8 cellular contexts compared by ENCODE assay signal in the genomic region with DNA sequence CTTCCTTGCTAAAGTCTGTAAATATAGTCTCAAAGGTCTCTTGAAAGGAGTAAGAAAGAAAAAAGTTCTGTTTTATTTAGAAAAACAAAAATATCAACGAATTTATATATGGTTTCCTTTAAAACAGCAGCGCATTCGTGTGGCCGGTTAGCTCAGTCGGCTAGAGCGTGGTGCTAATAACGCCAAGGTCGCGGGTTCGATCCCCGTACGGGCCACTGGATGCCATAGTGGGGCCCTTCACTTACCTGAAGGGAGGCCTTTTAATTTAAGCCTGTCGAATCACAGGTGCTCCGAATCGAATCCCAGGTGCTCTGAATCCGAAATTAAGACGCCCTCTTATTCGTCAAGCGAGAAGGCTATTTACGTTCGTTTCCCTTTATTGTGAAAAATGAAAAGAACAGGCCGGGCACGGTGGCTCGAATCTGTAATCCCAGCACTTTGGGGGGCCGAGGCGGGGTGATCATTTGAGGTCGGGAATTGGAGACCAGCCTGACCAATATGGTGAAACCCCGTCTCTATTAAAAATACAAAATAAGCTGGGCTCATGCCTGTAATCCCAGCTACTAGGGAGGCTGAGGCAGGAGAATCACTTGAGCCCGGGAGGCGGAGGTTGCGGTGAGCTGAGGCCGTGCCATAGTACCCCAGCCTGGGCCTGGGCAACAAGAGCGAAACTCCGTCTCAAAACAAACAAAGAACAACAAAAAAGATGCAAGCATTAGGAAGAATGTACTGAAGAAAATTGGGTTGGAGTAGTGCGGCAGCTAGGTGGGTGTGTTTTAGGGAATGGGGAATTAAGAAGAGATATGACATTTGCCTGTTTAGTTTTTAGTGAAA.
A peak's percentile ranks its signal among the peaks of the same experiment; 100 is the strongest.
DNase-seq lines count a peak whose midpoint lies in the region; ATAC-seq and TF ChIP-seq lines count a peak whose summit lies in the region.

No MANE protein-coding gene starts in this region.

- peaks cover 53% of the 10 kb centered on the region for H3F3A ChIP-seq in PC-9 (ENCODE audit: insufficient read depth, low read depth)

- H3K27me3 ChIP-seq in PC-9 (ENCODE audit: insufficient read depth, low read depth) = no peaks in the 10 kb centered on the region
- no peaks in the 10 kb centered on the region for H3K27me3 ChIP-seq in thoracic aorta (replicated peaks; ENCODE audit: insufficient read depth)

- H3K36me3 ChIP-seq in PC-9 (ENCODE audit: low read depth) (no peaks in the 10 kb centered on the region), thoracic aorta (no peaks in the 10 kb centered on the region)

- no peaks in the 10 kb centered on the region for H3K9me2 ChIP-seq in PC-9 (ENCODE audit: insufficient read depth)

- peak overlapping the region; percentile 85 for H3K4me2 ChIP-seq in PC-9

- peak overlapping the region; percentile 85 for H3K4me3 ChIP-seq in PC-9
- peak overlapping the region; percentile 36 for H3K4me3 ChIP-seq in thoracic aorta

- H4K20me1 ChIP-seq in PC-9 (ENCODE audit: insufficient read depth) = no peaks in the 10 kb centered on the region

- H3K9me3 ChIP-seq in PC-9 (ENCODE audit: insufficient read depth, low read depth) = no peaks in the 10 kb centered on the region
- H3K9me3 ChIP-seq in thoracic aorta = no peaks in the 10 kb centered on the region

- H2AFZ ChIP-seq in PC-9 = peak overlapping the region; percentile 79

- H3K79me2 ChIP-seq in PC-9 (ENCODE audit: low read depth) = no peaks in the 10 kb centered on the region

- peak overlapping the region; percentile 52 for H3K27ac ChIP-seq in PC-9
- no peak overlapping the region for H3K27ac ChIP-seq in thoracic aorta

- DNase-seq in Caki2 (ENCODE audit: low read depth) (peak; percentile 83), HS-27A (ENCODE audit: low read depth) (peak; percentile 70), PC-9 (peak; percentile 75 to 82), astrocyte of the hippocampus (ENCODE audit: low read depth, low spot score) (peak; percentile 61), lung microvascular endothelial cell (ENCODE audit: low read depth in 2 of 2) (peak; percentile 55 to 62), thoracic aorta (ENCODE audit: low spot score) (no peak), cerebellar nuclear complex (lab: John Stamatoyannopoulos, UW) (no peak), NCI-H1048 (lab: John Stamatoyannopoulos, UW) (no peak)

- H3K4me1 ChIP-seq in PC-9 (replicated peaks; ENCODE audit: insufficient read depth) (peaks cover 40% of the 10 kb centered on the region), thoracic aorta (ENCODE audit: control insufficient read depth in 1 of 2, low read depth in 2 of 2) (peaks cover 5 to 6% of the 10 kb centered on the region in 2 donors)

- CTCF ChIA-PET in PC-9 (lab: Charles Lee) = no interaction called here

- TF ChIP-seq CTCF in PC-9 (conservative IDR thresholded peaks at IDR 0.05) = no peak
- TF ChIP-seq CTCF in thoracic aorta (IDR thresholded peaks at IDR 0.05) = no peak

- BruUV-seq in PC-9 (replicated peaks; lab: Mats Ljungman, UMichigan) = no TSS peak

- intact Hi-C loops in PC-9 (cut with micrococcal nuclease; ENCODE audit: unreplicated experiment) = loop anchor here (2.0 to 5.0 kb wide), 3 partner anchors 36 to 438 kb away; no protein-coding TSS in a partner anchor

- ATAC-seq in thoracic aorta (ENCODE audit: insufficient number of reproducible peaks, low FRiP score, low read depth) = no peak

- POLR2A ChIA-PET in PC-9 (lab: Charles Lee; ENCODE audit: unreplicated experiment) = interaction anchor here (0.5 to 0.6 kb wide), 2 partner anchors 51 to 130 kb away, joined by 3 read pairs; no protein-coding TSS in a partner anchor

- in situ Hi-C loops in Caki2 (cut with HindIII; ENCODE audit: low pct_unique_long_range_greater_than_20kb, low sequenced_read_pairs) = no loop called here

Comparison
In these comparisons a context has a peak if more than half of its experiments do, and no peak if none do; other contexts are left out.
1. DNase-seq: peak in Caki2 (single experiment), HS-27A (single experiment), PC-9 (2 of 2), astrocyte of the hippocampus (single experiment) and lung microvascular endothelial cell (2 of 2); none in thoracic aorta (single experiment), cerebellar nuclear complex (0 of 2) and NCI-H1048 (single experiment).